Comparison of ENCODE assay signal across 8 cellular contexts in the genomic region with DNA sequence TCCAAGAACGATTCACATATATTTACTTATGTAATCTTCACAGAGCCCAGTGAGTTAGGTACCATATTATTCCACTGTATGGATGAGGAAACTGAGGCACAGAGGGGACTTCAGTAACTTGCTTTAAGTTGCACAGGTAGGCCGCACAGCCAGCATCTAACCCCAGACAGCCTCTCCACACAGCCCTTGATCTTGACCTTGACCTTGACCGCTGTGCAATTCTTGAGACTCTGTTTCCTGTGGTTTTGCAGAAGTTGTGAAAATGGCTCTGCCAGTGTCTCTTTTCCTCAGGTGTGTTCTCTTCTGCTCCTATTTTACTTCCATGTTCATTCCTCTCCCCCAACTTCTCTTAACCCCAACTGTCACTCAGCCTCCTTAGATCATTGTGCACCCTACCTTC.
"Had no signal": no experiment of that assay in that cellular context is flagged by ENCODE, and none has a peak within 500 bp of the region (broad histone marks: within the 10 kb centered on the region; RNA-seq: fewer than 3 reads in every experiment).

No MANE protein-coding gene starts in this region.

- H3K27me3 Mint-ChIP-seq: IgD-negative memory B cell had no signal

- FAIRE-seq: HepG2 had no signal

- H3K9ac ChIP-seq: GM23248 had no signal

- H3K4me1 ChIP-seq: HAP-1 had no signal

- H3K27ac Mint-ChIP-seq: HFFc6, IgD-negative memory B cell had no signal

- H3K4me3 ChIP-seq: GM23248, HAP-1 had no signal

- DNase-seq: GM23248, GOT3, H7, HFFc6 had no signal

- H3K9me3 ChIP-seq: HAP-1 had no signal

- H3K36me3 Mint-ChIP-seq: IgD-negative memory B cell had no signal

- H3K4me3 Mint-ChIP-seq: HFFc6, IgD-negative memory B cell had no signal

- H3K27ac ChIP-seq: GM23248, HL-60 had no signal

- H2AFZ ChIP-seq: GM23248 had no signal

- H3K36me3 ChIP-seq: HAP-1 had no signal
